In genomic region chr15:74963213-74963612, GRCh38 we compare ENCODE assay signal across 29 cellular contexts.
"Had no signal": no experiment of that assay in that cellular context is flagged by ENCODE, and none has a peak within 500 bp of the region (broad histone marks: within the 10 kb centered on the region; RNA-seq: fewer than 3 reads in every experiment).

No MANE protein-coding gene starts in this region.

- H3K27ac Mint-ChIP-seq: activated CD4-positive, alpha-beta memory T cell treated with anti-CD3 and anti-CD28 coated beads for 36 hours; activated CD4-positive, alpha-beta T cell treated with anti-CD3 and anti-CD28 coated beads for 36 hours; activated CD4-positive, alpha-beta T cell treated with anti-CD3 and anti-CD28 coated beads, Interleukin-2, amount 10 ng/mL, durations not matched to agents 24 days and 14 days; activated CD8-positive, alpha-beta memory T cell treated with anti-CD3 and anti-CD28 coated beads, Interleukin-2, amount 10 ng/mL, durations not matched to agents 7 days and 5 days; activated CD8-positive, alpha-beta T cell treated with anti-CD3 and anti-CD28 coated beads, Interleukin-2, amount 10 ng/mL, durations not matched to agents 7 days and 5 days; activated naive CD4-positive, alpha-beta T cell treated with anti-CD3 and anti-CD28 coated beads, Interleukin-2, amount 10 ng/mL, durations not matched to agents 7 days and 5 days; activated naive CD8-positive, alpha-beta T cell; activated T-cell treated with anti-CD3 and anti-CD28 coated beads, Interleukin-2, amount 50 U/mL, for 24 hours; activated T-cell treated with anti-CD3 and anti-CD28 coated beads, Interleukin-2, amount 50 U/mL, for 72 hours; dendritic cell treated with granulocyte-macrophage colony-stimulating factor and Interleukin-4, amounts not matched to agents 40 ng/mL and 50 ng/mL, for 4 days; endodermal cell had no signal

- ATAC-seq: activated CD4-positive, alpha-beta T cell treated with anti-CD3 and anti-CD28 coated beads for 36 hours; activated CD8-positive, alpha-beta memory T cell treated with anti-CD3 and anti-CD28 coated beads, Interleukin-2, amount 10 ng/mL, durations not matched to agents 7 days and 5 days; activated CD8-positive, alpha-beta T cell treated with anti-CD3 and anti-CD28 coated beads, Interleukin-2, amount 10 ng/mL, durations not matched to agents 7 days and 5 days; activated T-cell treated with anti-CD3 and anti-CD28 coated beads, Interleukin-2, amount 50 U/mL, for 72 hours; foreskin keratinocyte; gastrocnemius medialis; heart left ventricle had no signal

- H3K36me3 Mint-ChIP-seq: activated CD4-positive, alpha-beta memory T cell treated with anti-CD3 and anti-CD28 coated beads for 36 hours; activated CD8-positive, alpha-beta memory T cell treated with anti-CD3 and anti-CD28 coated beads, Interleukin-2, amount 10 ng/mL, durations not matched to agents 7 days and 5 days; activated naive CD4-positive, alpha-beta T cell treated with anti-CD3 and anti-CD28 coated beads, Interleukin-2, amount 10 ng/mL, durations not matched to agents 7 days and 5 days; activated naive CD8-positive, alpha-beta T cell had no signal

- H3K36me3 ChIP-seq: brain microvascular endothelial cell, esophagus muscularis mucosa, gastrocnemius medialis, heart left ventricle had no signal

- H3K4me3 Mint-ChIP-seq: activated CD4-positive, alpha-beta memory T cell treated with anti-CD3 and anti-CD28 coated beads for 36 hours; activated CD4-positive, alpha-beta T cell treated with anti-CD3 and anti-CD28 coated beads for 36 hours; activated CD4-positive, alpha-beta T cell treated with anti-CD3 and anti-CD28 coated beads, Interleukin-2, amount 10 ng/mL, durations not matched to agents 24 days and 14 days; activated CD8-positive, alpha-beta memory T cell treated with anti-CD3 and anti-CD28 coated beads, Interleukin-2, amount 10 ng/mL, durations not matched to agents 7 days and 5 days; activated CD8-positive, alpha-beta T cell treated with anti-CD3 and anti-CD28 coated beads, Interleukin-2, amount 10 ng/mL, durations not matched to agents 7 days and 5 days; activated naive CD4-positive, alpha-beta T cell treated with anti-CD3 and anti-CD28 coated beads, Interleukin-2, amount 10 ng/mL, durations not matched to agents 7 days and 5 days; activated naive CD8-positive, alpha-beta T cell; activated T-cell treated with anti-CD3 and anti-CD28 coated beads, Interleukin-2, amount 50 U/mL, for 24 hours; activated T-cell treated with anti-CD3 and anti-CD28 coated beads, Interleukin-2, amount 50 U/mL, for 72 hours; central memory CD8-positive, alpha-beta T cell; dendritic cell treated with granulocyte-macrophage colony-stimulating factor and Interleukin-4, amounts not matched to agents 40 ng/mL and 50 ng/mL, for 4 days; endodermal cell had no signal

- H3K27ac ChIP-seq: brain microvascular endothelial cell, coronary artery, dorsolateral prefrontal cortex, esophagus muscularis mucosa, foreskin keratinocyte, gastrocnemius medialis, heart left ventricle had no signal

- H3K9me3 Mint-ChIP-seq: activated CD4-positive, alpha-beta memory T cell treated with anti-CD3 and anti-CD28 coated beads for 36 hours; activated CD4-positive, alpha-beta T cell treated with anti-CD3 and anti-CD28 coated beads, Interleukin-2, amount 10 ng/mL, durations not matched to agents 24 days and 14 days; activated naive CD4-positive, alpha-beta T cell treated with anti-CD3 and anti-CD28 coated beads, Interleukin-2, amount 10 ng/mL, durations not matched to agents 7 days and 5 days; activated T-cell treated with anti-CD3 and anti-CD28 coated beads, Interleukin-2, amount 50 U/mL, for 24 hours; activated T-cell treated with anti-CD3 and anti-CD28 coated beads, Interleukin-2, amount 50 U/mL, for 72 hours; central memory CD8-positive, alpha-beta T cell; dendritic cell treated with granulocyte-macrophage colony-stimulating factor and Interleukin-4, amounts not matched to agents 40 ng/mL and 50 ng/mL, for 4 days; endodermal cell had no signal

- H3K4me3 ChIP-seq: coronary artery, dorsolateral prefrontal cortex, esophagus muscularis mucosa, gastrocnemius medialis, heart left ventricle had no signal

- H3K4me1 ChIP-seq: foreskin keratinocyte had no signal

- DNase-seq: activated CD4-positive, alpha-beta memory T cell treated with anti-CD3 and anti-CD28 coated beads for 36 hours; activated CD4-positive, alpha-beta T cell treated with anti-CD3 and anti-CD28 coated beads for 36 hours; activated CD4-positive, alpha-beta T cell treated with anti-CD3 and anti-CD28 coated beads, Interleukin-2, amount 10 ng/mL, durations not matched to agents 24 days and 14 days; activated CD4-positive, CD25-positive, alpha-beta regulatory T cell; activated CD4-positive, CD25-positive, alpha-beta regulatory T cell treated with anti-CD3 and anti-CD28 coated beads, Interleukin-2, amount 50 U/mL, for 72 hours; activated CD8-positive, alpha-beta memory T cell treated with anti-CD3 and anti-CD28 coated beads, Interleukin-2, amount 10 ng/mL, durations not matched to agents 7 days and 5 days; activated CD8-positive, alpha-beta memory T cell treated with anti-CD3 and anti-CD28 coated beads, Interleukin-2, amount 50 U/mL, for 4 hours; activated CD8-positive, alpha-beta T cell treated with anti-CD3 and anti-CD28 coated beads, Interleukin-2, amount 10 ng/mL, durations not matched to agents 7 days and 5 days; activated effector memory CD4-positive, alpha-beta T cell treated with anti-CD3 and anti-CD28 coated beads, Interleukin-2, amount 50 U/mL, for 16 hours; activated naive CD4-positive, alpha-beta T cell treated with anti-CD3 and anti-CD28 coated beads, Interleukin-2, amount 10 ng/mL, durations not matched to agents 7 days and 5 days; activated T-cell treated with anti-CD3 and anti-CD28 coated beads, Interleukin-2, amount 50 U/mL, for 24 hours; activated T-cell treated with anti-CD3 and anti-CD28 coated beads, Interleukin-2, amount 50 U/mL, for 72 hours; amniotic stem cell; anterior cingulate cortex; brain microvascular endothelial cell; dorsolateral prefrontal cortex; effector memory CD4-positive, alpha-beta T cell; endodermal cell; erythroblast; foreskin keratinocyte; gastrocnemius medialis; glutamatergic neuron; heart left ventricle; T-helper 2 cell had no signal

- H3K9me3 ChIP-seq: esophagus muscularis mucosa, gastrocnemius medialis, heart left ventricle had no signal
